30 cellular contexts compared by ENCODE assay signal in the genomic region with DNA sequence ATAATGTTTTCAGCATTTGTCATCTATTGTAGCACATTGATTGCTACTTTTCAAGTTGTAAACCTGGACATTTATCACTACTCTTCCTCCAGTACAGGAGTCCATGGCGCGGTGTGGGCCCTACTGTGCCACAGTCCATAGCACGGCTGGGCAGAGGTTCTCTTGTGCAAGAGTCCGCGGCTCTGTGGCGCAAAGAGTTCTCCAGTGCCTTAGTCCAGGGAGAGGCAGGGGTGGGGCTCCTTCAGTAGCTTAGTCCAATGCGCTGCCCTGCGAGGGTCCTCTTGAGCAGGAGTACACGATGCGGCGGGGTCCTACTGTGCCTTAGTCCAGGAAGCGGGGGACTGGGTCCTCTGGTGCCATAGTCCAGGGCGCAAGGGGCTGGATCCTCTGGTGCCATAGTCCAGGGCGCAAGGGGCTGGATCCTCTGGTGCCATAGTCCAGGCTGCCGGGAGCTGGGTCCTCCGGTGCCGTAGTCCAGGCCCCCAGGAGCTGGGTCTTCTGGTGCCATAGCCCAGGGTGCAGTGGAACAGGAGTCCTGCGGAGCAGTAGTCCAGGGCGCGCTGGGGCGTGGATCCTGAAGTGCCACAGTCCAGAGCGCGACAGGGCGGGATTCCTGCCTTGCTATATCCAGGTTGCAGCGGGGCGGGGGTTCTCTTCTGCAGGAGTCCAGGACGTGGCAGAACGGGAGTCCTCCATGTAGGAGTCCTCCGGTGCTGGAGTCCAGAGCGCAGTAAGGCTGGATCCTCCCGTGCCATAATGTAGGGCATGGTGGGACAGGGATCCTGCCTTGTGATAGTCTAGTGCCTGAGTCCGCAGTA.
"Had no signal": no experiment of that assay in that cellular context is flagged by ENCODE, and none has a peak within 500 bp of the region (broad histone marks: within the 10 kb centered on the region; RNA-seq: fewer than 3 reads in every experiment).

No MANE protein-coding gene starts in this region.

- H3K4me3 ChIP-seq: neural progenitor cell, pancreas, psoas muscle, skin epidermis, smooth muscle cell, spleen, stomach, thoracic aorta, thyroid gland, tibial nerve, upper lobe of left lung, vagina had no signal

- H3K4me1 Mint-ChIP-seq: naive thymus-derived CD4-positive, alpha-beta T cell; natural killer cell; nephron; stimulated activated memory B cell treated with anti-CD40 and anti-IgM and Interleukin-4, amounts not matched to agents 10 μg/mL and 1 μg/mL and 100 μg/mL, for 72 hours had no signal

- H3K4me2 ChIP-seq: neural progenitor cell, smooth muscle cell had no signal

- H3K9me3 Mint-ChIP-seq: naive thymus-derived CD4-positive, alpha-beta T cell; natural killer cell; nephron; stimulated activated memory B cell treated with anti-CD40 and anti-IgM and Interleukin-4, amounts not matched to agents 10 μg/mL and 1 μg/mL and 100 μg/mL, for 72 hours had no signal

- FAIRE-seq: urothelium cell line had no signal

- ATAC-seq: naive thymus-derived CD4-positive, alpha-beta T cell; natural killer cell; pancreas; psoas muscle; right cardiac atrium; sciatic nerve; stimulated activated memory B cell treated with anti-CD40 and anti-IgM and Interleukin-4, amounts not matched to agents 10 μg/mL and 1 μg/mL and 100 μg/mL, for 72 hours; stimulated activated naive CD8-positive, alpha-beta T cell treated with anti-CD3 and anti-CD28 coated beads, Interleukin-15, Interleukin-2, amounts not matched to agents 100 U/mL and 50 U/mL, for 24 hours had no signal

- H3K27ac Mint-ChIP-seq: naive thymus-derived CD4-positive, alpha-beta T cell; natural killer cell; nephron; neural progenitor cell; progenitor cell of endocrine pancreas; stimulated activated memory B cell treated with anti-CD40 and anti-IgM and Interleukin-4, amounts not matched to agents 10 μg/mL and 1 μg/mL and 100 μg/mL, for 72 hours had no signal

- H3K9me3 ChIP-seq: neutrophil, pancreas, psoas muscle, spleen, stomach, thoracic aorta, thyroid gland, tibial nerve, upper lobe of left lung, vagina had no signal

- H3K4me3 Mint-ChIP-seq: naive thymus-derived CD4-positive, alpha-beta T cell; natural killer cell; nephron; neural progenitor cell; stimulated activated memory B cell treated with anti-CD40 and anti-IgM and Interleukin-4, amounts not matched to agents 10 μg/mL and 1 μg/mL and 100 μg/mL, for 72 hours had no signal

- H3K36me3 ChIP-seq: neural progenitor cell, neutrophil, pancreas, spleen, stomach, thoracic aorta, thyroid gland, tibial nerve, upper lobe of left lung, vagina had no signal

- H3K27me3 ChIP-seq: pancreas, thyroid gland, tibial nerve, upper lobe of left lung, vagina had no signal

- H3K4me1 ChIP-seq: neural progenitor cell, pancreas, psoas muscle, spleen, stomach, tibial nerve, upper lobe of left lung, vagina had no signal

- H3K9ac ChIP-seq: neural progenitor cell had no signal

- H2AFZ ChIP-seq: neural progenitor cell had no signal

- H3K27ac ChIP-seq: neural progenitor cell, neutrophil, pancreas, psoas muscle, skin epidermis, spleen, stomach, thoracic aorta, thyroid gland, tibial nerve, upper lobe of left lung, vagina had no signal

- DNase-seq: naive thymus-derived CD4-positive, alpha-beta T cell; natural killer cell; nucleus accumbens; psoas muscle; spleen; stimulated activated CD4-positive, alpha-beta T cell treated with anti-CD3 and anti-CD28 coated beads, Interleukin-12 subunit alpha, Interleukin-12 subunit beta, amount 100 ng/mL, for 4 hours; stimulated activated CD4-positive, alpha-beta T cell treated with anti-CD3 and anti-CD28 coated beads, Interleukin-1b, Interleukin-23, amount 100 ng/mL, for 48 hours; stimulated activated CD4-positive, alpha-beta T cell treated with anti-CD3 and anti-CD28 coated beads, Interleukin-4, amount 100 ng/mL, for 1 hour; stimulated activated CD4-positive, alpha-beta T cell treated with anti-CD3 and anti-CD28 coated beads, Interleukin-4, amount 100 ng/mL, for 4 hours; stimulated activated CD8-positive, alpha-beta memory T cell treated with anti-CD3 and anti-CD28 coated beads, Interleukin-4, amount 100 ng/mL, for 48 hours; stimulated activated naive CD4-positive, alpha-beta T cell; stimulated activated naive CD8-positive, alpha-beta T cell treated with anti-CD3 and anti-CD28 coated beads, Interleukin-15, Interleukin-2, amounts not matched to agents 100 U/mL and 50 U/mL, for 24 hours; stomach; thyroid gland; trophoblast cell had no signal
